ENCODE assay signal across 19 cellular contexts in the genomic region with DNA sequence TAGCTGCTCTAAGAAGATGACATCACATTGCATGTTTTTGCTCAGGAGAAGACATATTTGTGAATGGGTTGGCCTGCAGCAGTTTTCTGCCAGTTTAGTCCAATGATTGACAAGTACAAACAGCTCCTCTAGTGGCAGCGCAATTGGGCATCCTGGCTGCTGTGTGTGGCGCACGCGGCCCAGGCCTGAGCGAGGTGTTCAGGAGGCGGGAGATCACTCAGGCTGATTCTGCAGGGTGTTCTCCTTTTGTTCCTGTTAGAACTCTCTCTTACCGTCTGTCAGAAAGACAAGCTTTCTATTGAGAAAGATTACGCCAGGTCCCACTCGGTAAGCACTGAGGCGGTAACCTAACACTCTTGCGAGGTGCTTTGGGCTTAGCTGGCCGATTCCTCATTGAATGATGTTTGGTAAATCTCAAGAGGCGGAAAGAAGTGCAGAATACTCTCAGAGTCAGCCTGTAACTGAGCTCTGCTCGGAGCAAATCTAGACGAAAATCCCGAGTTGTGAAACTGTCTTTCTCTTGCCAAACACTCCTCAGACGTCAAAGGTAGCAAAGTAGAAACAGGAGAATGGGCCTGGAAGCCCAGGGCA.
A peak's percentile ranks its signal among the peaks of the same experiment; 100 is the strongest.
DNase-seq lines count a peak whose midpoint lies in the region; ATAC-seq and TF ChIP-seq lines count a peak whose summit lies in the region.
"Had no signal": no experiment of that assay in that cellular context is flagged by ENCODE, and none has a peak within 500 bp of the region (broad histone marks: within the 10 kb centered on the region; RNA-seq: fewer than 3 reads in every experiment).

No MANE protein-coding gene starts in this region.

- CTCF ChIA-PET in HCT116 (lab: Charles Lee): no interaction called here

- H3K4me3 Mint-ChIP-seq in stimulated activated memory B cell treated with anti-CD40 and anti-IgM and Interleukin-4, amounts not matched to agents 10 μg/mL and 1 μg/mL and 100 μg/mL, for 72 hours: no peak overlapping the region

- ATAC-seq in HCT116 (peak; percentile 64; the same call in 1 of the 2 replicates), mucosa of descending colon (no peak)
- no peak for ATAC-seq in stimulated activated memory B cell treated with anti-CD40 and anti-IgM and Interleukin-4, amounts not matched to agents 10 μg/mL and 1 μg/mL and 100 μg/mL, for 72 hours

- H3K9me3 ChIP-seq in HCT116 (ENCODE audit: control insufficient read depth in 1 of 2, insufficient read depth in 1 of 2, low read depth in 1 of 2, low read length in 2 of 2) (no peaks in the 10 kb centered on the region), skeletal muscle tissue (ENCODE audit: control insufficient read depth in 3 of 3, low read length in 3 of 3) (no peaks in the 10 kb centered on the region), mucosa of descending colon (no peaks in the 10 kb centered on the region)
- H3K9me3 ChIP-seq: BLaER1, stomach had no signal

- TF ChIP-seq RAD21 in HCT116 (IDR thresholded peaks at IDR 0.05; ENCODE audit: low read depth): no peak

- H3K27ac Mint-ChIP-seq in stimulated activated memory B cell treated with anti-CD40 and anti-IgM and Interleukin-4, amounts not matched to agents 10 μg/mL and 1 μg/mL and 100 μg/mL, for 72 hours: no peak overlapping the region

- peaks cover 13% of the 10 kb centered on the region for H3K9me3 Mint-ChIP-seq in stimulated activated memory B cell treated with anti-CD40 and anti-IgM and Interleukin-4, amounts not matched to agents 10 μg/mL and 1 μg/mL and 100 μg/mL, for 72 hours

- no peak overlapping the region for H3K27ac ChIP-seq in HCT116 (ENCODE audit: low read depth, low read length)
- peak overlapping the region; percentile 16 for H3K27ac ChIP-seq in skeletal muscle tissue (ENCODE audit: low read depth, low read length)
- H3K27ac ChIP-seq: BLaER1, epithelial cell of prostate, parathyroid adenoma, spleen, stomach had no signal

- no peaks in the 10 kb centered on the region for H4K20me1 ChIP-seq in HCT116 (ENCODE audit: insufficient read depth)
- H4K20me1 ChIP-seq: BLaER1 had no signal

- no peak for TF ChIP-seq POLR2A in HCT116 (IDR thresholded peaks at IDR 0.05; ENCODE audit: borderline replicate concordance, extremely low read depth, insufficient read depth, insufficient read length)

- H3K79me2 ChIP-seq in HCT116 (ENCODE audit: insufficient read depth, low read length): no peaks in the 10 kb centered on the region
- H3K79me2 ChIP-seq: parathyroid adenoma had no signal

- POLR2A ChIA-PET in HCT116 (lab: Charles Lee): no interaction called here

- RAD21 ChIA-PET in HCT116 (lab: Charles Lee; ENCODE audit: low non-redundant PET in 1 of 2, low total read pairs in 2 of 2, uncharacterized antibody in 2 of 2, unreplicated experiment in 2 of 2): no interaction called here

- H3K27me3 Mint-ChIP-seq in stimulated activated memory B cell treated with anti-CD40 and anti-IgM and Interleukin-4, amounts not matched to agents 10 μg/mL and 1 μg/mL and 100 μg/mL, for 72 hours: peaks cover 9% of the 10 kb centered on the region

- H3K4me1 Mint-ChIP-seq in stimulated activated memory B cell treated with anti-CD40 and anti-IgM and Interleukin-4, amounts not matched to agents 10 μg/mL and 1 μg/mL and 100 μg/mL, for 72 hours: no peaks in the 10 kb centered on the region

- TF ChIP-seq CTCF in HCT116 (IDR thresholded peaks at IDR 0.05 in 2 of 3, conservative IDR thresholded peaks at IDR 0.05 in 1 of 3; ENCODE audit: borderline replicate concordance in 1 of 3, insufficient read depth in 1 of 3, low read depth in 2 of 3, low read length in 2 of 3) (peak in 2 of 3 experiments; percentile 17 to 36; a peak in 2 of 6 replicates), mucosa of descending colon (IDR thresholded peaks at IDR 0.05) (no peak)

- intact Hi-C loops in HCT116 (cut with micrococcal nuclease) (no loop called here), mucosa of descending colon (cut with DNase I, micrococcal nuclease) (no loop called here)

- no peak overlapping the region for H3K4me2 ChIP-seq in HCT116 (ENCODE audit: low read length)
- H3K4me2 ChIP-seq: BLaER1 had no signal

- H3K27me3 ChIP-seq in HCT116 (ENCODE audit: insufficient read depth, low read length) (no peaks in the 10 kb centered on the region), skeletal muscle tissue (ENCODE audit: control insufficient read depth in 3 of 3, insufficient read depth in 3 of 3, low read length in 3 of 3) (no peaks in the 10 kb centered on the region)
- H3K27me3 ChIP-seq: BLaER1, spleen, stomach had no signal

- H3K9ac ChIP-seq in HCT116 (ENCODE audit: low read length) (no peak overlapping the region), skeletal muscle tissue (ENCODE audit: low read depth in 1 of 3, low read length in 3 of 3) (peak overlapping the region in 1 of 3 donors; percentile 18)
- H3K9ac ChIP-seq: BLaER1, parathyroid adenoma had no signal

- DNase-seq in HCT116 (ENCODE audit: low read depth, low spot score) (no peak), NCI-H510A treated with DMSO at 0.1 percent for 48 hours (lab: John Stamatoyannopoulos, UW) (peak; percentile 88), left kidney (ENCODE audit: low read depth, low spot score) (peak; percentile 78), GM03348 (ENCODE audit: low spot score) (no peak), mucosa of descending colon (no peak)
- DNase-seq: activated CD4-positive, alpha-beta T cell treated with anti-CD3 and anti-CD28 coated beads, Interleukin-2, amount 50 U/mL, for 48 hours; amniotic stem cell; DMS153; KG1; NCI-H1694; Right ventricle myocardium superior; spleen; stomach; T-helper 9 cell had no signal

- H3K36me3 ChIP-seq in HCT116 (ENCODE audit: control insufficient read depth in 1 of 2, insufficient read depth in 2 of 2, low read length in 2 of 2): no peaks in the 10 kb centered on the region
- no peaks in the 10 kb centered on the region for H3K36me3 ChIP-seq in skeletal muscle tissue (ENCODE audit: control insufficient read depth in 3 of 3, insufficient read depth in 3 of 3, low read length in 3 of 3)
- H3K36me3 ChIP-seq in mucosa of descending colon (ENCODE audit: low read depth): no peaks in the 10 kb centered on the region
- H3K36me3 ChIP-seq: BLaER1, spleen, stomach had no signal

- no peak overlapping the region for H2AFZ ChIP-seq in HCT116 (ENCODE audit: low read depth, low read length, poor library complexity, severe bottlenecking)
- H2AFZ ChIP-seq: parathyroid adenoma had no signal

- no peak overlapping the region for H3K4me3 ChIP-seq in HCT116 (replicated peaks in 1 of 2; ENCODE audit: low read depth in 1 of 2, low read length in 2 of 2)
- H3K4me3 ChIP-seq in skeletal muscle tissue (ENCODE audit: low read length in 3 of 3): peak overlapping the region in 1 of 3 donors; percentile 4
- no peak overlapping the region for H3K4me3 ChIP-seq in mucosa of descending colon
- H3K4me3 ChIP-seq: BLaER1, spleen, stomach had no signal

- peaks cover 41% of the 10 kb centered on the region for H3K36me3 Mint-ChIP-seq in stimulated activated memory B cell treated with anti-CD40 and anti-IgM and Interleukin-4, amounts not matched to agents 10 μg/mL and 1 μg/mL and 100 μg/mL, for 72 hours

- BruUV-seq in HCT116 (replicated peaks; lab: Mats Ljungman, UMichigan): no TSS peak

- H3K4me1 ChIP-seq in HCT116 (ENCODE audit: control insufficient read depth in 1 of 2, insufficient read depth in 2 of 2, low read length in 2 of 2) (no peaks in the 10 kb centered on the region), skeletal muscle tissue (ENCODE audit: control insufficient read depth in 3 of 3, insufficient read depth in 3 of 3, low read length in 3 of 3) (peaks cover 0 to 4% (median 0%) of the 10 kb centered on the region in 3 donors), mucosa of descending colon (ENCODE audit: low read depth) (no peaks in the 10 kb centered on the region)
- H3K4me1 ChIP-seq: BLaER1, parathyroid adenoma, spleen, stomach had no signal

- no peaks in the 10 kb centered on the region for H3K9me2 ChIP-seq in HCT116 (ENCODE audit: insufficient read depth)

TF ChIP-seq in HCT116, 20 proteins besides CTCF, POLR2A, EP300 and RAD21:
- TF ChIP-seq CBX3 (IDR thresholded peaks at IDR 0.05; ENCODE audit: low read depth): no peak
- no peak for TF ChIP-seq TCF7L2 (IDR thresholded peaks at IDR 0.05; ENCODE audit: borderline replicate concordance, extremely low read depth, insufficient read depth, insufficient read length)
- TF ChIP-seq ZNF274 (IDR thresholded peaks at IDR 0.05; ENCODE audit: low read depth, low read length): no peak
- TF ChIP-seq ZFX (IDR thresholded peaks at IDR 0.05): no peak
- TF ChIP-seq, protein P1, sequence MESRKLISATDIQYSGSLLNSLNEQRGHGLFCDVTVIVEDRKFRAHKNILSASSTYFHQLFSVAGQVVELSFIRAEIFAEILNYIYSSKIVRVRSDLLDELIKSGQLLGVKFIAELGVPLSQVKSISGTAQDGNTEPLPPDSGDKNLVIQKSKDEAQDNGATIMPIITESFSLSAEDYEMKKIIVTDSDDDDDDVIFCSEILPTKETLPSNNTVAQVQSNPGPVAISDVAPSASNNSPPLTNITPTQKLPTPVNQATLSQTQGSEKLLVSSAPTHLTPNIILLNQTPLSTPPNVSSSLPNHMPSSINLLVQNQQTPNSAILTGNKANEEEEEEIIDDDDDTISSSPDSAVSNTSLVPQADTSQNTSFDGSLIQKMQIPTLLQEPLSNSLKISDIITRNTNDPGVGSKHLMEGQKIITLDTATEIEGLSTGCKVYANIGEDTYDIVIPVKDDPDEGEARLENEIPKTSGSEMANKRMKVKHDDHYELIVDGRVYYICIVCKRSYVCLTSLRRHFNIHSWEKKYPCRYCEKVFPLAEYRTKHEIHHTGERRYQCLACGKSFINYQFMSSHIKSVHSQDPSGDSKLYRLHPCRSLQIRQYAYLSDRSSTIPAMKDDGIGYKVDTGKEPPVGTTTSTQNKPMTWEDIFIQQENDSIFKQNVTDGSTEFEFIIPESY (IDR thresholded peaks at IDR 0.05; ENCODE audit: extremely low read depth, insufficient replicate concordance, low read length): no peak
- TF ChIP-seq EZH2 (IDR thresholded peaks at IDR 0.05): no peak
- no peak for TF ChIP-seq CEBPB (IDR thresholded peaks at IDR 0.05; ENCODE audit: low read depth)
- no peak for TF ChIP-seq EZH2phosphoT487 (IDR thresholded peaks at IDR 0.05; ENCODE audit: borderline replicate concordance)
- no peak for TF ChIP-seq POLR2AphosphoS5 (IDR thresholded peaks at IDR 0.05; ENCODE audit: low read depth, low read length)
- TF ChIP-seq JUND (IDR thresholded peaks at IDR 0.05): no peak

Comparison
In these comparisons a context has a peak if more than half of its experiments do, and no peak if none do; other contexts are left out.
1. DNase-seq: peak in NCI-H510A treated with DMSO at 0.1 percent for 48 hours (single experiment) and left kidney (single experiment); none in HCT116 (single experiment), GM03348 (single experiment) and mucosa of descending colon (0 of 3).